In the genomic region with DNA sequence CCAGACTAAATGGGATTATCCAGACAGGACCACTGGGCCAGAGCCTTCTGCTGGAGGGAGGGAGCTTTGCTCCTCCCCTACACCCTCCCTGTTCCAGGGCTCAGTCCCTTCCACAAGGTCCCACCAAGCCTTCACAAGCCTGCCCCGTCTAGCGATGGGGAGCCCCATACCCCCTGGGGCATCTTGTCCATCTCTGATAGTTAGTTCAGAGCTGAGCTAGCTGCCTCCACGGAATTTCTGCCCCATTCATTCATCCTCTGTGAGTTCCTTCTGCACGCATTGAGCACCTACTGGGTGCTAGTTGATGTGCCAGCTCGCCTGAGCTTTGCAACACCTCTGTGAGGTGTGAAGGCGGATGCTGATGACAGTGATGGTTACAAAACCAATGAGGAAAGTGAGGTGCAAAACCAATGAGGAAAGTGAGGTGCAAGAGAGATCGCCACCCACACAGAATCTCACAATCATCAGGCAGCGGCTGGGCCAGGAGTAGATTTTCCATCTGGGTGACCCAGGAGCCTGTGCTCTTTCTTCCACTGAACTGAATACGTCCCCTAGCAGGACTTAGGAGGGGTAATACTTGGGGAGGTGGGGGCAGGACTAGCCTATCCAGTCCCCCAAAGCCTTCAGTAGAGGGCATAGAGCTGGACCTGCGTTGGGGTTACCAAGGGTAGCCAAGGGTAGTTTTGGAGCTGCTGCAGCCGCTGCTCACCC, we compare ENCODE assay signal across 7 cellular contexts. TPM values are rescaled to one million over a fixed set of nuclear protein-coding genes. Genes with fewer than 3 reads are reported as not detected.
DNase-seq lines count a peak whose midpoint lies in the region; ATAC-seq, FAIRE-seq and TF ChIP-seq lines count a peak whose summit lies in the region.

No MANE protein-coding gene starts in this region.

- WGBS in GM12878 (ENCODE audit: insufficient coverage, insufficient replicate concordance, low lambda C conversion rate, missing lambda C conversion rate), result 62% methylated on average over 11 of the region's 11 CpGs
- WGBS in suprapubic skin, result 56% methylated on average over 11 of the region's 11 CpGs

- FAIRE-seq in GM12878 (lab: Jason Lieb, UNC), result no peak

- DNase-seq in RWPE1 (ENCODE audit: low spot score) (no peak), GM12878 (ENCODE audit: low read depth, low spot score) (no peak), memory B cell (ENCODE audit: low spot score in 2 of 2) (no peak), suprapubic skin (ENCODE audit: low spot score in 2 of 2) (peak in 1 of 2 donors; percentile 44), cerebellar nuclear complex (lab: John Stamatoyannopoulos, UW) (no peak)

- SMC1A ChIA-PET in GM12878 (lab: Charles Lee; ENCODE audit: uncharacterized antibody, unreplicated experiment), result interaction anchor here (0.6 to 2.7 kb wide), 4 partner anchors 132 to 791 kb away, joined by 4 to 14 read pairs (median 6); a partner anchor contains a TSS

- no TSS peak for BruUV-seq in GM12878 (replicated peaks; lab: Mats Ljungman, UMichigan)

- no peak for TF ChIP-seq POLR2A in GM12878 (IDR thresholded peaks at IDR 0.05; ENCODE audit: low read depth, low read length)
- TF ChIP-seq POLR2A in suprapubic skin (IDR thresholded peaks at IDR 0.05), result no peak

- no peaks in the 10 kb centered on the region for H3K79me2 ChIP-seq in GM12878 (ENCODE audit: control insufficient read depth, insufficient read depth, low read length)

- no peaks in the 10 kb centered on the region for H3K36me3 ChIP-seq in GM12878 (ENCODE audit: control insufficient read depth in 2 of 2, insufficient read depth in 2 of 2, low read length in 1 of 2)
- no peaks in the 10 kb centered on the region for H3K36me3 ChIP-seq in suprapubic skin

- no peaks in the 10 kb centered on the region for H3K27me3 ChIP-seq in GM12878 (replicated peaks in 1 of 2; ENCODE audit: control insufficient read depth in 2 of 2, insufficient read depth in 2 of 2, low read length in 1 of 2)
- H3K27me3 ChIP-seq in suprapubic skin, result no peaks in the 10 kb centered on the region

- TF ChIP-seq EP300 in GM12878 (IDR thresholded peaks at IDR 0.05; ENCODE audit: borderline replicate concordance in 1 of 2, control insufficient read depth in 1 of 2, low read depth in 2 of 2, low read length in 2 of 2) (no peak), suprapubic skin (IDR thresholded peaks at IDR 0.05) (no peak)

- H2AFZ ChIP-seq in GM12878 (ENCODE audit: control insufficient read depth, low read depth, low read length), result peak overlapping the region; percentile 45

- H3K27ac ChIP-seq in RWPE1, result peak overlapping the region; percentile 93
- H3K27ac ChIP-seq in GM12878 (ENCODE audit: control insufficient read depth, insufficient read depth), result no peak overlapping the region
- peak overlapping the region; percentile 77 for H3K27ac ChIP-seq in suprapubic skin

- TF ChIP-seq CTCF in RWPE1 (conservative IDR thresholded peaks at IDR 0.05; ENCODE audit: low read depth) (no peak), GM12878 (IDR thresholded peaks at IDR 0.05 in 2 of 3, conservative IDR thresholded peaks at IDR 0.05 in 1 of 3; ENCODE audit: control insufficient read depth in 2 of 3, extremely low read depth in 1 of 3, insufficient read depth in 1 of 3, low read depth in 3 of 3, low read length in 3 of 3) (no peak), suprapubic skin (IDR thresholded peaks at IDR 0.05) (no peak)

- peaks cover 26% of the 10 kb centered on the region for H3K4me1 Mint-ChIP-seq in memory B cell

- H3K9me3 Mint-ChIP-seq in memory B cell, result no peaks in the 10 kb centered on the region

- no peak overlapping the region for H3K9ac ChIP-seq in GM12878 (ENCODE audit: control insufficient read depth, insufficient read depth, low read length)

- H4K20me1 ChIP-seq in GM12878 (ENCODE audit: control insufficient read depth, insufficient read depth), result no peaks in the 10 kb centered on the region

- no peak overlapping the region for H3K4me2 ChIP-seq in GM12878 (ENCODE audit: control insufficient read depth, insufficient read depth)

- CTCF ChIA-PET in RWPE1 (lab: Yijun Ruan, JAX), result no interaction called here
- CTCF ChIA-PET in GM12878 (lab: Yijun Ruan, JAX), result interaction anchor here (1.2 to 7.6 kb wide), 3 partner anchors 126 to 143 kb away, joined by 3 to 100 read pairs (median 4); no protein-coding TSS in a partner anchor

- H3K27me3 Mint-ChIP-seq in memory B cell, result peaks cover 1% of the 10 kb centered on the region

- H3K9me3 ChIP-seq in GM12878 (replicated peaks; ENCODE audit: control insufficient read depth, insufficient read depth, low read length) (no peaks in the 10 kb centered on the region), suprapubic skin (no peaks in the 10 kb centered on the region)

- in situ Hi-C loops in GM12878 (cut with MboI), result loop anchor here (5.0 to 25.0 kb wide), 2 partner anchors 138 to 338 kb away; a partner anchor contains a TSS

- H3K36me3 Mint-ChIP-seq in memory B cell, result no peaks in the 10 kb centered on the region

- intact Hi-C loops in GM12878 (cut with micrococcal nuclease; ENCODE audit: unreplicated experiment), result no loop called here

- peaks cover 15% of the 10 kb centered on the region for H3K4me1 ChIP-seq in GM12878 (ENCODE audit: control insufficient read depth, insufficient read depth, low read length)
- peaks cover 58% of the 10 kb centered on the region for H3K4me1 ChIP-seq in suprapubic skin

- no peak for TF ChIP-seq RAD21 in GM12878 (IDR thresholded peaks at IDR 0.05; ENCODE audit: insufficient read depth, low read depth, low read length)

- POLR2A ChIA-PET in RWPE1 (lab: Yijun Ruan, JAX; ENCODE audit: low non-redundant PET), result no interaction called here
- POLR2A ChIA-PET in GM12878 (lab: Charles Lee), result no interaction called here

- no peak overlapping the region for H3K4me3 ChIP-seq in GM12878
- H3K4me3 ChIP-seq in suprapubic skin, result peak overlapping the region; percentile 1

- H3K27ac Mint-ChIP-seq in memory B cell, result peak overlapping the region; percentile 90

- no peak for ATAC-seq in GM12878
- no peak for ATAC-seq in memory B cell (ENCODE audit: low read depth)
- no peak for ATAC-seq in GM19452 (IDR thresholded peaks at IDR 0.05; ENCODE audit: unreplicated experiment)
- no peak for ATAC-seq in HG03378 (IDR thresholded peaks at IDR 0.05; ENCODE audit: unreplicated experiment)

- RAD21 ChIA-PET in GM12878 (lab: Charles Lee; ENCODE audit: unreplicated experiment), result interaction anchor here (1.1 to 1.7 kb wide), 3 partner anchors 126 to 142 kb away, joined by 3 to 4 read pairs (median 4); no protein-coding TSS in a partner anchor

- H3K4me3 Mint-ChIP-seq in memory B cell, result peak overlapping the region; percentile 16

TF ChIP-seq in GM12878, 131 proteins besides CTCF, POLR2A, EP300 and RAD21:
- no peak for TF ChIP-seq SPI1 (IDR thresholded peaks at IDR 0.05; ENCODE audit: borderline replicate concordance, insufficient read depth, low read depth, low read length)
- TF ChIP-seq IKZF1 (conservative IDR thresholded peaks at IDR 0.05), result peak; percentile 46; the same call in 1 of the 2 replicates
- peak in 1 of 2 experiments; percentile 20; a peak in 1 of 4 replicates for TF ChIP-seq BHLHE40 (IDR thresholded peaks at IDR 0.05; ENCODE audit: borderline replicate concordance in 1 of 2, low read depth in 2 of 2, low read length in 1 of 2)
- TF ChIP-seq DPF2 (IDR thresholded peaks at IDR 0.05), result peak; percentile 74
TF ChIP-seq in GM12878: peak in this region for 3.

RNA-seq across cellular contexts. Expression of a gene that starts 21.5 kb away (rescaled TPM):
- 41.7 and 53.2 TPM in 2 replicates for total RNA-seq in GM12878 (2013; cell fraction: nucleolus; rRNA removed)
- total RNA-seq in GM12878 (2014; rRNA removed), result 6.0 and 7.1 TPM in 2 replicates
- total RNA-seq in GM12878 (2014; rRNA removed; fragmentation: Illumina TruSeq; extraction: Trizol), result 4.0 and 4.7 TPM in 2 replicates
- total RNA-seq in GM12878 (2021), result 13.5 and 13.6 TPM in 2 replicates
- polyA plus RNA-seq in GM12878 (2011; ENCODE audit: low read depth), result 8.1 TPM
- 9.7 and 15.2 TPM in 2 replicates for polyA plus RNA-seq in GM12878 (2011; rRNA removed)
- 16.7 and 22.1 TPM in 2 replicates for polyA plus RNA-seq in GM12878 (2011; cell fraction: cytosol; rRNA removed)
- 40.9 and 48.3 TPM in 2 replicates for polyA plus RNA-seq in GM12878 (2011; cell fraction: nucleus; rRNA removed)
- 18.0 and 19.0 TPM in 2 replicates for polyA plus RNA-seq in GM12878 (2012)
- 4.7 and 7.6 TPM in 2 replicates for polyA plus RNA-seq in GM12878 (2014; fragmentation: Illumina TruSeq; extraction: Trizol)
- under 1 TPM; 0.18 to 0.64 TPM for polyA plus RNA-seq in GM12878 (2014; fragmentation: Nextera tagmentation; extraction: Ambion mirVana)
- 13.9 and 17.2 TPM in 2 replicates for polyA plus RNA-seq in GM12878 (2014; rRNA removed)
- polyA plus RNA-seq in GM12878 (2016; fragmentation: Nextera tagmentation; extraction: Ambion mirVana), result 1 to 10 TPM; 2.7 to 5.1 TPM
- 11.4 and 20.2 TPM in 2 replicates for polyA minus RNA-seq in GM12878 (2011; rRNA and poly(A)+ RNA removed)
- polyA minus RNA-seq in GM12878 (2011; cell fraction: cytosol; rRNA and poly(A)+ RNA removed), result 7.2 and 7.4 TPM in 2 replicates
- 11.5 and 21.8 TPM in 2 replicates for polyA minus RNA-seq in GM12878 (2011; cell fraction: nucleus; rRNA and poly(A)+ RNA removed)
- 100 to 1,000 TPM in 1 of 4 donors, 10 to 100 TPM in 3; 38.1 to 126 (median 56.3) TPM for total RNA-seq in suprapubic skin
